Comparison of ENCODE assay signal across 36 cellular contexts in the genomic region with DNA sequence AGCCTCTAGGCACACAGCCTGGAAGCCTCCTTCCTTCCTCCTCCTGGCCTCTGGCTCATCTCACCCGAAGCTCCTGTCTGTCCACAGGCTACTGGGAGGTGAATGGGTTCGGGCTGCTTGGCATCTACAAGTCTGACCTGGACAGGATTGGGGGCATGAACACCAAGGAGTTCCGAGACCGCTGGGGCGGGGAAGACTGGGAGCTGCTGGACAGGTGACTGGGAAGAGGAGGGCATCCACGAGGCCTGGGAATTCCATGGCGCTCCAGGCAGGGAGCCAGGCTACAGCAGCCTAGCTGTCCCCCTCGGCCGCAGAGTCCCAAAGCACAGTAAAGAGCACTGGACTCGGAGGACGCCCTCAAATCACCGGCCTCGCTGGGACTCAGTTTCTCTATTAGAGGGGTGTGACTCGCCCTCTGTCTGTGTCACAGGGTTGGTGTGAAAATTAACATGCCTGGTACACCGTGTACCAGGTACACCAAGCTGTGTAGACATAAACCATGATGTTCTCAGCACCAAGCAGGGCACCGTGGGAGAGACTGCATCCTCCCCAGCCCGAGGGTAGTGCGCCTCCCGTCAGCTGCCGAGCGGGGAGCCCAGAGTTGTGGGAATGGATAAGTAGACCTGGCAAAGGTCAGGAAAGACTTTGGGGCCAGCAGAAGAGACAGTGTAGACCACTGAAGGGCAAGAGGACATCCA.
DNase-seq lines count a peak whose midpoint lies in the region; ATAC-seq and FAIRE-seq lines count a peak whose summit lies in the region.
"Had no signal": no experiment of that assay in that cellular context is flagged by ENCODE, and none has a peak within 500 bp of the region (broad histone marks: within the 10 kb centered on the region; RNA-seq: fewer than 3 reads in every experiment).

No MANE protein-coding gene starts in this region.

- peaks cover 27% of the 10 kb centered on the region for H3K27me3 Mint-ChIP-seq in activated naive CD4-positive, alpha-beta T cell treated with anti-CD3 and anti-CD28 coated beads, Interleukin-2, amount 10 ng/mL, durations not matched to agents 7 days and 5 days
- no peaks in the 10 kb centered on the region for H3K27me3 Mint-ChIP-seq in activated T-helper 1 cell treated with anti-CD3 and anti-CD28 coated beads, Interleukin-12 subunit alpha, Interleukin-12 subunit beta, Interleukin-2, Interleukin-4 antibody, amounts not matched to agents 30 ng/mL and 10 ng/mL and 1 ng/mL, durations not matched to agents 14 hours and 24 hours and 36 hours (ENCODE audit: insufficient read depth)
- H3K27me3 Mint-ChIP-seq in naive thymus-derived CD4-positive, alpha-beta T cell = no peaks in the 10 kb centered on the region
- H3K27me3 Mint-ChIP-seq: activated CD4-positive, alpha-beta T cell treated with anti-CD3 and anti-CD28 coated beads, Interleukin-2, amount 10 ng/mL, durations not matched to agents 7 days and 5 days; brain; natural killer cell treated with Interleukin-12 subunit alpha and Interleukin-12 subunit beta and Interleukin-15 and Interleukin-18, amount 100 ng/mL, for 72 hours had no signal

- no peaks in the 10 kb centered on the region for H3K27me3 ChIP-seq in naive thymus-derived CD4-positive, alpha-beta T cell (ENCODE audit: control insufficient read depth in 2 of 2, insufficient read depth in 2 of 2, low read length in 2 of 2)
- H3K27me3 ChIP-seq: dorsolateral prefrontal cortex, pancreas had no signal

- H3K4me1 Mint-ChIP-seq in activated naive CD4-positive, alpha-beta T cell treated with anti-CD3 and anti-CD28 coated beads, Interleukin-2, amount 10 ng/mL, durations not matched to agents 7 days and 5 days = peaks cover 47% of the 10 kb centered on the region
- peaks cover 72% of the 10 kb centered on the region for H3K4me1 Mint-ChIP-seq in activated T-helper 1 cell treated with anti-CD3 and anti-CD28 coated beads, Interleukin-12 subunit alpha, Interleukin-12 subunit beta, Interleukin-2, Interleukin-4 antibody, amounts not matched to agents 30 ng/mL and 10 ng/mL and 1 ng/mL, durations not matched to agents 14 hours and 24 hours and 36 hours (ENCODE audit: low read depth)
- peaks cover 43 to 75% (median 60%) of the 10 kb centered on the region in 7 donors for H3K4me1 Mint-ChIP-seq in naive thymus-derived CD4-positive, alpha-beta T cell
- H3K4me1 Mint-ChIP-seq: brain, GM23338 had no signal

- no peak for DNase-seq in activated naive CD4-positive, alpha-beta T cell treated with anti-CD3 and anti-CD28 coated beads, Interleukin-2, amount 10 ng/mL, durations not matched to agents 7 days and 5 days
- DNase-seq in activated naive CD4-positive, alpha-beta T cell (lab: John Stamatoyannopoulos, UW) = no peak
- DNase-seq in activated T-helper 1 cell treated with anti-CD3 and anti-CD28 coated beads, Interleukin-12 subunit alpha, Interleukin-12 subunit beta, Interleukin-2, Interleukin-4 antibody, amounts not matched to agents 30 ng/mL and 10 ng/mL and 1 ng/mL, durations not matched to agents 14 hours and 24 hours and 36 hours (ENCODE audit: low spot score) = no peak
- DNase-seq in naive thymus-derived CD4-positive, alpha-beta T cell = no peak
- DNase-seq in urothelium cell line (ENCODE audit: low spot score) (no peak), GOT3 (lab: John Stamatoyannopoulos, UW) (no peak)
- DNase-seq: activated B cell treated with CpG ODN at 0.5 μM for 24 hours; activated CD4-positive, alpha-beta T cell treated with anti-CD3 and anti-CD28 coated beads, Interleukin-2, amount 10 ng/mL, durations not matched to agents 7 days and 5 days; activated CD8-positive, alpha-beta memory T cell treated with anti-CD3 and anti-CD28 coated beads, Interleukin-2, amount 10 ng/mL, durations not matched to agents 7 days and 5 days; activated naive CD4-positive, alpha-beta T cell treated with Interleukin-2 at 50 U/mL for 16 hours; activated T-cell treated with anti-CD3 and anti-CD28 coated beads, Interleukin-2, amount 50 U/mL, for 48 hours; cerebellar nuclear complex; dorsolateral prefrontal cortex; HFFc6; hippocampal formation; KG1; NCI-H1092 treated with DMSO at 0.1 percent for 48 hours; NCI-H1930; NCI-H524 treated with DMSO at 0.1 percent for 48 hours; NK-92 treated with Interleukin-12 subunit alpha and Interleukin-12 subunit beta, amount 100 ng/mL, for 24 hours; retina; SHP77 treated with DMSO at 0.1 percent for 48 hours; stimulated activated naive CD4-positive, alpha-beta T cell treated with Interleukin-2 at 50 U/mL for 16 hours had no signal

- CTCF ChIA-PET in activated naive CD4-positive, alpha-beta T cell treated with anti-CD3 and anti-CD28 coated beads, Interleukin-2, amount 10 ng/mL, durations not matched to agents 7 days and 5 days (lab: Charles Lee) = no interaction called here
- CTCF ChIA-PET in naive thymus-derived CD4-positive, alpha-beta T cell (lab: Charles Lee) = interaction anchor here (1.4 to 2.3 kb wide), 2 partner anchors 10 to 12 kb away, joined by 6 to 7 read pairs; no protein-coding TSS in a partner anchor

- no peak overlapping the region for H3K4me3 Mint-ChIP-seq in activated naive CD4-positive, alpha-beta T cell treated with anti-CD3 and anti-CD28 coated beads, Interleukin-2, amount 10 ng/mL, durations not matched to agents 7 days and 5 days
- H3K4me3 Mint-ChIP-seq in activated T-helper 1 cell treated with anti-CD3 and anti-CD28 coated beads, Interleukin-12 subunit alpha, Interleukin-12 subunit beta, Interleukin-2, Interleukin-4 antibody, amounts not matched to agents 30 ng/mL and 10 ng/mL and 1 ng/mL, durations not matched to agents 14 hours and 24 hours and 36 hours = no peak overlapping the region
- H3K4me3 Mint-ChIP-seq in naive thymus-derived CD4-positive, alpha-beta T cell = peak overlapping the region in 5 of 10 donors; percentile 27 to 71 (median 43)
- H3K4me3 Mint-ChIP-seq: activated B cell treated with CpG ODN at 0.5 μM for 24 hours; activated CD4-positive, alpha-beta T cell treated with anti-CD3 and anti-CD28 coated beads, Interleukin-2, amount 10 ng/mL, durations not matched to agents 7 days and 5 days; activated CD8-positive, alpha-beta memory T cell treated with anti-CD3 and anti-CD28 coated beads, Interleukin-2, amount 10 ng/mL, durations not matched to agents 7 days and 5 days; GM23338; HFFc6; natural killer cell treated with Interleukin-12 subunit alpha and Interleukin-12 subunit beta and Interleukin-15 and Interleukin-18, amount 100 ng/mL, for 72 hours had no signal

- POLR2A ChIA-PET in naive thymus-derived CD4-positive, alpha-beta T cell (lab: Charles Lee) = interaction anchor here (1.3 to 1.4 kb wide), 3 partner anchors 9 to 170 kb away, joined by 3 to 4 read pairs (median 4); a partner anchor contains a TSS

- H3K4me1 ChIP-seq in naive thymus-derived CD4-positive, alpha-beta T cell (ENCODE audit: control insufficient read depth in 2 of 2, insufficient read depth in 2 of 2, low read length in 2 of 2) = peaks cover 25 to 39% of the 10 kb centered on the region in 2 donors
- H3K4me1 ChIP-seq: pancreas had no signal

- H3K4me3 ChIP-seq in naive thymus-derived CD4-positive, alpha-beta T cell (ENCODE audit: low read length) = no peak overlapping the region
- H3K4me3 ChIP-seq: dorsolateral prefrontal cortex, GM23338, lung, pancreas, PC-9, skin epidermis had no signal

- ATAC-seq in naive thymus-derived CD4-positive, alpha-beta T cell = no peak
- ATAC-seq in HG02763 (IDR thresholded peaks at IDR 0.05; ENCODE audit: unreplicated experiment) (no peak), HG02852 (IDR thresholded peaks at IDR 0.05; ENCODE audit: unreplicated experiment) (no peak)
- ATAC-seq: activated CD8-positive, alpha-beta memory T cell treated with anti-CD3 and anti-CD28 coated beads, Interleukin-2, amount 10 ng/mL, durations not matched to agents 7 days and 5 days; GM23338; natural killer cell treated with Interleukin-12 subunit alpha and Interleukin-12 subunit beta and Interleukin-15 and Interleukin-18, amount 100 ng/mL, for 72 hours had no signal

- H3K36me3 Mint-ChIP-seq in activated naive CD4-positive, alpha-beta T cell treated with anti-CD3 and anti-CD28 coated beads, Interleukin-2, amount 10 ng/mL, durations not matched to agents 7 days and 5 days = peaks cover 3% of the 10 kb centered on the region
- H3K36me3 Mint-ChIP-seq in activated T-helper 1 cell treated with anti-CD3 and anti-CD28 coated beads, Interleukin-12 subunit alpha, Interleukin-12 subunit beta, Interleukin-2, Interleukin-4 antibody, amounts not matched to agents 30 ng/mL and 10 ng/mL and 1 ng/mL, durations not matched to agents 14 hours and 24 hours and 36 hours (ENCODE audit: low read depth) = peaks cover 35% of the 10 kb centered on the region
- peaks cover 0 to 40% (median 2%) of the 10 kb centered on the region in 5 donors for H3K36me3 Mint-ChIP-seq in naive thymus-derived CD4-positive, alpha-beta T cell
- H3K36me3 Mint-ChIP-seq: activated CD8-positive, alpha-beta memory T cell treated with anti-CD3 and anti-CD28 coated beads, Interleukin-2, amount 10 ng/mL, durations not matched to agents 7 days and 5 days; brain; natural killer cell treated with Interleukin-12 subunit alpha and Interleukin-12 subunit beta and Interleukin-15 and Interleukin-18, amount 100 ng/mL, for 72 hours had no signal

- H3K36me3 ChIP-seq in naive thymus-derived CD4-positive, alpha-beta T cell (ENCODE audit: control insufficient read depth in 2 of 3, insufficient read depth in 3 of 3, low read length in 3 of 3) = no peaks in the 10 kb centered on the region
- H3K36me3 ChIP-seq: pancreas had no signal

- H3K27ac Mint-ChIP-seq in activated naive CD4-positive, alpha-beta T cell treated with anti-CD3 and anti-CD28 coated beads, Interleukin-2, amount 10 ng/mL, durations not matched to agents 7 days and 5 days = peak overlapping the region; percentile 22
- peak overlapping the region; percentile 7 for H3K27ac Mint-ChIP-seq in activated T-helper 1 cell treated with anti-CD3 and anti-CD28 coated beads, Interleukin-12 subunit alpha, Interleukin-12 subunit beta, Interleukin-2, Interleukin-4 antibody, amounts not matched to agents 30 ng/mL and 10 ng/mL and 1 ng/mL, durations not matched to agents 14 hours and 24 hours and 36 hours
- H3K27ac Mint-ChIP-seq in naive thymus-derived CD4-positive, alpha-beta T cell = peak overlapping the region in 5 of 9 donors; percentile 47 to 96 (median 93)
- H3K27ac Mint-ChIP-seq: activated B cell treated with CpG ODN at 0.5 μM for 24 hours; activated CD4-positive, alpha-beta T cell treated with anti-CD3 and anti-CD28 coated beads, Interleukin-2, amount 10 ng/mL, durations not matched to agents 7 days and 5 days; activated CD8-positive, alpha-beta memory T cell treated with anti-CD3 and anti-CD28 coated beads, Interleukin-2, amount 10 ng/mL, durations not matched to agents 7 days and 5 days; GM23338; HFFc6 had no signal

- intact Hi-C loops in activated T-helper 1 cell treated with anti-CD3 and anti-CD28 coated beads, Interleukin-12 subunit alpha, Interleukin-12 subunit beta, Interleukin-2, Interleukin-4 antibody, amounts not matched to agents 30 ng/mL and 10 ng/mL and 1 ng/mL, durations not matched to agents 14 hours and 24 hours and 36 hours (cut with micrococcal nuclease) = no loop called here
- intact Hi-C loops in naive thymus-derived CD4-positive, alpha-beta T cell (cut with micrococcal nuclease) = no loop called here

- peak; percentile 56 for FAIRE-seq in urothelium cell line (lab: Jason Lieb, UNC)
- FAIRE-seq: A204.1, endothelial cell of umbilical vein, frontal cortex, GM12891, pancreas had no signal

- no peaks in the 10 kb centered on the region for H3K9me3 ChIP-seq in naive thymus-derived CD4-positive, alpha-beta T cell (ENCODE audit: control insufficient read depth in 2 of 3, low read length in 3 of 3)
- H3K9me3 ChIP-seq: pancreas had no signal

- no peak overlapping the region for H3K27ac ChIP-seq in naive thymus-derived CD4-positive, alpha-beta T cell (ENCODE audit: low read depth, low read length)
- H3K27ac ChIP-seq: dorsolateral prefrontal cortex, pancreas, PC-9 had no signal

- no peaks in the 10 kb centered on the region for H3K9me3 Mint-ChIP-seq in activated naive CD4-positive, alpha-beta T cell treated with anti-CD3 and anti-CD28 coated beads, Interleukin-2, amount 10 ng/mL, durations not matched to agents 7 days and 5 days
- no peaks in the 10 kb centered on the region for H3K9me3 Mint-ChIP-seq in activated T-helper 1 cell treated with anti-CD3 and anti-CD28 coated beads, Interleukin-12 subunit alpha, Interleukin-12 subunit beta, Interleukin-2, Interleukin-4 antibody, amounts not matched to agents 30 ng/mL and 10 ng/mL and 1 ng/mL, durations not matched to agents 14 hours and 24 hours and 36 hours
- H3K9me3 Mint-ChIP-seq in naive thymus-derived CD4-positive, alpha-beta T cell = no peaks in the 10 kb centered on the region
- H3K9me3 Mint-ChIP-seq: activated B cell treated with CpG ODN at 0.5 μM for 24 hours; activated CD4-positive, alpha-beta T cell treated with anti-CD3 and anti-CD28 coated beads, Interleukin-2, amount 10 ng/mL, durations not matched to agents 7 days and 5 days; GM23338; HFFc6; natural killer cell treated with Interleukin-12 subunit alpha and Interleukin-12 subunit beta and Interleukin-15 and Interleukin-18, amount 100 ng/mL, for 72 hours had no signal

Comparison
In these comparisons a context has a peak if more than half of its experiments do, and no peak if none do; other contexts are left out.
1. H3K27ac Mint-ChIP-seq: peak in every context shown above with its lines; median percentile 93 in naive thymus-derived CD4-positive, alpha-beta T cell; 22 in activated naive CD4-positive, alpha-beta T cell treated with anti-CD3 and anti-CD28 coated beads, Interleukin-2, amount 10 ng/mL, durations not matched to agents 7 days and 5 days; 7 in activated T-helper 1 cell treated with anti-CD3 and anti-CD28 coated beads, Interleukin-12 subunit alpha, Interleukin-12 subunit beta, Interleukin-2, Interleukin-4 antibody, amounts not matched to agents 30 ng/mL and 10 ng/mL and 1 ng/mL, durations not matched to agents 14 hours and 24 hours and 36 hours.